In the genomic region with DNA sequence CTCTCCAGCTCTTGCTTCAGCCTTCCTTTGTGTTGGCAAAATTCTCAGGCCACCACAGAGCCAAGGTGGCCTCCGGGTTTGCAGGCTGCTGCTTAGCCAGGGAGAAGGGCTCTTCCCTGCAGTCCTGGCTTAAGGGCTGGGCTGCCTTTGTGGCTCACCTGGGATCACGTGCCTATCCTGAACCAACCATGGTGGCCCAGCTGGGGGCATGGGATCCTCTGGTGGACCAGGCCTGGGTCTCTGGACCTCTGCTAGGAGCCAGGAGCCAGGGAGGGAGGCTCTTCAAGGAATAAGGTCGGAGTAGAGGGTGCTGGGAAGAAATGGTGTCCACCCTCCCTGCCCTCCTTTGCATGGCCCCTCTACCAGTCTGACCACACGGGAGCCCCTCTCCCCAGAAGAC, we compare ENCODE assay signal across 26 cellular contexts. TPM values are rescaled to one million over a fixed set of nuclear protein-coding genes. Genes with fewer than 3 reads are reported as not detected.
"Had no signal": no experiment of that assay in that cellular context is flagged by ENCODE, and none has a peak within 500 bp of the region (broad histone marks: within the 10 kb centered on the region; RNA-seq: fewer than 3 reads in every experiment).

No MANE protein-coding gene starts in this region.

- ATAC-seq: effector memory CD8-positive, alpha-beta T cell; gastrocnemius medialis; left lobe of liver; natural killer cell; sciatic nerve; stimulated activated memory B cell treated with anti-CD40 and anti-IgM and Interleukin-4, amounts not matched to agents 10 μg/mL and 1 μg/mL and 100 μg/mL, for 72 hours; stimulated activated naive CD8-positive, alpha-beta T cell treated with anti-CD3 and anti-CD28 coated beads, Interleukin-15, Interleukin-2, amounts not matched to agents 100 U/mL and 50 U/mL, for 24 hours had no signal

- H3K4me2 ChIP-seq: smooth muscle cell had no signal

- H3K27ac ChIP-seq: gastrocnemius medialis, neutrophil, prostate gland, right atrium auricular region, testis, tibial artery had no signal

- H3K27ac Mint-ChIP-seq: effector memory CD8-positive, alpha-beta T cell; memory B cell; natural killer cell; stimulated activated memory B cell treated with anti-CD40 and anti-IgM and Interleukin-4, amounts not matched to agents 10 μg/mL and 1 μg/mL and 100 μg/mL, for 72 hours; type B pancreatic cell had no signal

- H3K36me3 Mint-ChIP-seq: natural killer cell; stimulated activated memory B cell treated with anti-CD40 and anti-IgM and Interleukin-4, amounts not matched to agents 10 μg/mL and 1 μg/mL and 100 μg/mL, for 72 hours; type B pancreatic cell had no signal

- H3K4me1 ChIP-seq: gastrocnemius medialis, prostate gland, right atrium auricular region had no signal

- H3K4me3 Mint-ChIP-seq: effector memory CD8-positive, alpha-beta T cell; memory B cell; natural killer cell; stimulated activated memory B cell treated with anti-CD40 and anti-IgM and Interleukin-4, amounts not matched to agents 10 μg/mL and 1 μg/mL and 100 μg/mL, for 72 hours; type B pancreatic cell had no signal

- DNase-seq: cortex of kidney; effector memory CD8-positive, alpha-beta T cell; erythroblast; gastrocnemius medialis; head of caudate nucleus; natural killer cell; stimulated activated CD4-positive, alpha-beta T cell treated with anti-CD3 and anti-CD28 coated beads, Interleukin-2, amount 100 ng/mL, for 24 hours; stimulated activated CD4-positive, alpha-beta T cell treated with anti-CD3 and anti-CD28 coated beads, Interleukin-4, amount 100 ng/mL, for 24 hours; stimulated activated naive CD8-positive, alpha-beta T cell treated with anti-CD3 and anti-CD28 coated beads, Interleukin-15, Interleukin-2, amounts not matched to agents 100 U/mL and 50 U/mL, for 24 hours; substantia nigra; testis; tibial artery had no signal

- H3K36me3 ChIP-seq: gastrocnemius medialis, neutrophil, prostate gland, right atrium auricular region, tibial artery had no signal

- H3K27me3 ChIP-seq: testis had no signal

- H3K9me3 ChIP-seq: gastrocnemius medialis, neutrophil, prostate gland, testis had no signal

- H3K9me3 Mint-ChIP-seq: effector memory CD8-positive, alpha-beta T cell; natural killer cell; type B pancreatic cell had no signal

- H3K4me3 ChIP-seq: gastrocnemius medialis, lung, prostate gland, right atrium auricular region, smooth muscle cell, testis, tibial artery had no signal

RNA-seq across cellular contexts. Expression of gene CACNA1I, which starts 43.9 kb away (rescaled TPM):
- total RNA-seq: dermis microvascular lymphatic vessel endothelial cell, fibroblast of villous mesenchyme, gastrocnemius medialis, glomerular endothelial cell, smooth muscle cell had no signal
- polyA plus RNA-seq: keratinocyte, smooth muscle cell had no signal
